In genomic region chr3:53255775-53256703, GRCh38 we compare ENCODE assay signal across 1 cellular context.
A peak's percentile ranks its signal among the peaks of the same experiment; 100 is the strongest.
TF ChIP-seq lines count a peak whose summit lies in the region.

TSS of gene TKT (minus strand) at chr3:53256022. CDS start at chr3:53255942, 80 bp downstream.

TF ChIP-seq in HepG2, 621 proteins besides CTCF, POLR2A, EP300 and RAD21 (continued from another document and continues in another):
- TF ChIP-seq ZNF142 (CRISPR knock-in tag; IDR thresholded peaks at IDR 0.05): no peak
- no peak for TF ChIP-seq ZNF770 (CRISPR knock-in tag; IDR thresholded peaks at IDR 0.05)
- no peak for TF ChIP-seq ZBTB4 (CRISPR knock-in tag; IDR thresholded peaks at IDR 0.05; ENCODE audit: borderline replicate concordance)
- no peak for TF ChIP-seq HOXD1 (CRISPR knock-in tag; IDR thresholded peaks at IDR 0.05)
- TF ChIP-seq ZNF883 (CRISPR knock-in tag; IDR thresholded peaks at IDR 0.05; ENCODE audit: not compliant biosample characterization): peak; percentile 29
- TF ChIP-seq ZNF530 (CRISPR knock-in tag; IDR thresholded peaks at IDR 0.05; ENCODE audit: low read depth): no peak
- peak; percentile 41; the same call in 1 of the 2 replicates for TF ChIP-seq CBX5 (CRISPR knock-in tag; IDR thresholded peaks at IDR 0.05; ENCODE audit: borderline replicate concordance)
- TF ChIP-seq ZNF484 (CRISPR knock-in tag; IDR thresholded peaks at IDR 0.05; ENCODE audit: borderline replicate concordance, low read depth): no peak
- peak; percentile 24; the same call in 1 of the 2 replicates for TF ChIP-seq RARA (CRISPR knock-in tag; IDR thresholded peaks at IDR 0.05)
- TF ChIP-seq ZNF317 (CRISPR knock-in tag; IDR thresholded peaks at IDR 0.05): peak; percentile 44; the same call in 1 of the 2 replicates
- peak; percentile 52; the same call in 1 of the 2 replicates for TF ChIP-seq ZNF777 (CRISPR knock-in tag; IDR thresholded peaks at IDR 0.05)
- no peak for TF ChIP-seq BHLHE40 (IDR thresholded peaks at IDR 0.05; ENCODE audit: low read length)
- TF ChIP-seq HNF1B (CRISPR knock-in tag; IDR thresholded peaks at IDR 0.05): peak; percentile 33; the same call in 1 of the 2 replicates
- no peak for TF ChIP-seq RFX3 (CRISPR knock-in tag; IDR thresholded peaks at IDR 0.05)
- 0 out of 2 replicates have a peak, but pooled peaks have one; percentile 49 for TF ChIP-seq ZNF674 (CRISPR knock-in tag; IDR thresholded peaks at IDR 0.05; ENCODE audit: low read depth)
- TF ChIP-seq TBX3 (IDR thresholded peaks at IDR 0.05; ENCODE audit: borderline replicate concordance): no peak
- no peak for TF ChIP-seq ELF1 (CRISPR knock-in tag; IDR thresholded peaks at IDR 0.05)
- TF ChIP-seq MEIS2 (CRISPR knock-in tag; IDR thresholded peaks at IDR 0.05): no peak
- peak; percentile 73 for TF ChIP-seq ARID4A (CRISPR knock-in tag; IDR thresholded peaks at IDR 0.05; ENCODE audit: borderline replicate concordance)
- 0 out of 2 replicates have a peak, but pooled peaks have one; percentile 7 for TF ChIP-seq NFAT5 (CRISPR knock-in tag; IDR thresholded peaks at IDR 0.05)
- peak; percentile 59 for TF ChIP-seq ZNF263 (CRISPR knock-in tag; IDR thresholded peaks at IDR 0.05)
- TF ChIP-seq ZNF10 (CRISPR knock-in tag; IDR thresholded peaks at IDR 0.05; ENCODE audit: borderline replicate concordance, low read depth): no peak
- TF ChIP-seq AHR (CRISPR knock-in tag; IDR thresholded peaks at IDR 0.05): 0 out of 2 replicates have a peak, but pooled peaks have one; percentile 19
- TF ChIP-seq ZNF737 (CRISPR knock-in tag; IDR thresholded peaks at IDR 0.05; ENCODE audit: borderline replicate concordance): no peak
- TF ChIP-seq ARID2 (CRISPR knock-in tag; IDR thresholded peaks at IDR 0.05; ENCODE audit: borderline replicate concordance): 0 out of 2 replicates have a peak, but pooled peaks have one; percentile 15
- TF ChIP-seq PCBP1 (IDR thresholded peaks at IDR 0.05; ENCODE audit: borderline replicate concordance, low read depth, low read length): no peak
- TF ChIP-seq E2F1 (CRISPR knock-in tag; IDR thresholded peaks at IDR 0.05): no peak
- 0 out of 2 replicates have a peak, but pooled peaks have one; percentile 56 for TF ChIP-seq TFDP1 (CRISPR knock-in tag; IDR thresholded peaks at IDR 0.05; ENCODE audit: borderline replicate concordance)
